Comparison of ENCODE assay signal across 12 cellular contexts in the genomic region with DNA sequence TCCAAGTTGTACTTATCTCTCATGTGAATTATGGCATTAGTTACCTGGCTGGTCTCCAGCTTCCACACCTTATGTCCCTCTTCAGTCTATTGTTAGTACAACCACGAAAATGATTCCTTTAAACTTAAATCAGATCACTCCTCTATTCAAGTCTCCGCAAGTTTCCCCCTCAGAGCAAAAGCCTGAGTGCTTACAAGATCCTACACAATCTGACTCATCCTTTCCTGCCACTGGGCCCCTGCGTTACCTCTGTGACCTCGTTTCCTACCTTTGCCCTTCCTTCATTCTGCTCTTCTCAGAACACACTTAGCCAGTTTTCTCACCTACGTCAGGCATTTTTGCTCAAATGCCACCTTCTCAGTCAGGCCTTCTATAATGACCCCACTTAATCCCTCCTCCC. TPM values are rescaled to one million over a fixed set of nuclear protein-coding genes. Genes with fewer than 3 reads are reported as not detected.
DNase-seq lines count a peak whose midpoint lies in the region; ATAC-seq and FAIRE-seq lines count a peak whose summit lies in the region.
"Had no signal": no experiment of that assay in that cellular context is flagged by ENCODE, and none has a peak within 500 bp of the region (broad histone marks: within the 10 kb centered on the region; RNA-seq: fewer than 3 reads in every experiment).

No MANE protein-coding gene starts in this region.

- H3K4me3 Mint-ChIP-seq in naive thymus-derived CD8-positive, alpha-beta T cell, result no peak overlapping the region
- H3K4me3 Mint-ChIP-seq: nephron had no signal

- peak; percentile 9 for DNase-seq in stimulated activated naive CD4-positive, alpha-beta T cell treated with Interleukin-2 at 50 U/mL for 16 hours (lab: John Stamatoyannopoulos, UW)
- no peak for DNase-seq in stimulated activated naive CD4-positive, alpha-beta T cell (lab: John Stamatoyannopoulos, UW)
- peak; percentile 66 for DNase-seq in activated effector memory CD4-positive, alpha-beta T cell treated with anti-CD3 and anti-CD28 coated beads, Interleukin-2, amount 50 U/mL, for 16 hours
- no peak for DNase-seq in naive thymus-derived CD8-positive, alpha-beta T cell
- no peak for DNase-seq in RCC 7860 (ENCODE audit: low spot score)
- no peak for DNase-seq in NCI-H1417 treated with DMSO at 0.1 percent for 48 hours (lab: John Stamatoyannopoulos, UW)
- no peak for DNase-seq in anterior cingulate cortex (lab: John Stamatoyannopoulos, UW)
- DNase-seq: NCI-H2171 treated with DMSO at 0.1 percent for 48 hours, RPMI8226, thyroid gland had no signal

- H3K9me3 Mint-ChIP-seq in naive thymus-derived CD8-positive, alpha-beta T cell, result peaks cover 0 to 1% (median 0%) of the 10 kb centered on the region in 9 donors
- H3K9me3 Mint-ChIP-seq: nephron had no signal

- FAIRE-seq in RCC 7860 (lab: Jason Lieb, UNC), result no peak

- peaks cover 0 to 3% (median 2%) of the 10 kb centered on the region in 5 donors for H3K27me3 Mint-ChIP-seq in naive thymus-derived CD8-positive, alpha-beta T cell

- POLR2A ChIA-PET in naive thymus-derived CD8-positive, alpha-beta T cell (lab: Charles Lee), result no interaction called here

- H3K4me1 Mint-ChIP-seq in naive thymus-derived CD8-positive, alpha-beta T cell, result peaks cover 6 to 9% (median 6%) of the 10 kb centered on the region in 4 donors

- peak overlapping the region in 6 of 10 donors; percentile 1 to 72 (median 12) for H3K27ac Mint-ChIP-seq in naive thymus-derived CD8-positive, alpha-beta T cell
- H3K27ac Mint-ChIP-seq: nephron had no signal

- no peaks in the 10 kb centered on the region for H3K36me3 Mint-ChIP-seq in naive thymus-derived CD8-positive, alpha-beta T cell

- peak; percentile 53 to 62 for ATAC-seq in naive thymus-derived CD8-positive, alpha-beta T cell
- ATAC-seq in GM18502 (IDR thresholded peaks at IDR 0.05; ENCODE audit: poor library complexity, unreplicated experiment), result no peak

RNA-seq across cellular contexts. Expression of a gene that starts 45.1 kb away (rescaled TPM):
- total RNA-seq in naive thymus-derived CD8-positive, alpha-beta T cell, result 1 to 10 TPM; 8.8 to 9.4 TPM
- polyA plus RNA-seq in naive thymus-derived CD8-positive, alpha-beta T cell, result 1 to 10 TPM; 1.0 to 6.1 (median 1.5) TPM

Comparison
In these comparisons a context has a peak if more than half of its experiments do, and no peak if none do; other contexts are left out.
1. DNase-seq: peak in stimulated activated naive CD4-positive, alpha-beta T cell treated with Interleukin-2 at 50 U/mL for 16 hours (single experiment) and activated effector memory CD4-positive, alpha-beta T cell treated with anti-CD3 and anti-CD28 coated beads, Interleukin-2, amount 50 U/mL, for 16 hours (single experiment); none in stimulated activated naive CD4-positive, alpha-beta T cell (0 of 6), naive thymus-derived CD8-positive, alpha-beta T cell (0 of 10), RCC 7860 (single experiment), NCI-H1417 treated with DMSO at 0.1 percent for 48 hours (single experiment) and anterior cingulate cortex (0 of 58).